In the genomic region with DNA sequence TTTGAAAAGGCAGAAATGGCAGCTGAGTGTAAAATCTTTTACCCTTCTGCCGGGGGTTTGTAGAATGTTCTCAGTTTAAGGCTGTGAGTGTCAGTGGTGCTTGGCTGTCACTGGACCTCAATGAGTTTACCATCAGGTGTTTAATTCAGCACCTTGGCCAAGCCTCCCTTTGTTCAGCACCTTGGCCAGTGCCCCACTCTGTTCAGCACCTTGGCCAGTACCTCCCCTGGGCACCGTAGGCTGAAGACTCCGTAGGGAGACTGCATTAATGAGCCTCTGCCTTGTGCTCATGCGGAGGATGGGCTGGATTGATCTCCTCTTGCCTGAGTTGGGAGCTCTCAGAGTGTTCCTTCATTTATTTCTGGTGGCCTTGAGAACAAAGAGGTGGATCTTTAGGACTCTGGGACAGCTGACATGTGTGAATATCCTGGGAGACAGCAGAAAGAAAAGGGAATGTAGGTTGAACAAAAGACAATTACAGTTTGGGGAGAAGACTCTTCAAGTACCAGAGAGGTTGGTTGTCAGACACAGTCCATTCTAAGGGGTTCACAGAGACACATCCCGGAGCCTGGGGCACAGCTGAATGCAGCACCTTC, we compare ENCODE assay signal across 9 cellular contexts. TPM values are rescaled to one million over a fixed set of nuclear protein-coding genes. Genes with fewer than 3 reads are reported as not detected.
DNase-seq lines count a peak whose midpoint lies in the region; ATAC-seq and TF ChIP-seq lines count a peak whose summit lies in the region.
"Had no signal": no experiment of that assay in that cellular context is flagged by ENCODE, and none has a peak within 500 bp of the region (broad histone marks: within the 10 kb centered on the region; RNA-seq: fewer than 3 reads in every experiment).

No MANE protein-coding gene starts in this region.

- no peak for ATAC-seq in central memory CD8-positive, alpha-beta T cell (replicated peaks; ENCODE audit: extremely low read depth, poor library complexity, severe bottlenecking)
- ATAC-seq in mucosa of descending colon: peak; percentile 77

- no peak overlapping the region for H3K27ac ChIP-seq in cardiac muscle cell

- intact Hi-C loops in cardiac septum (cut with DNase I): no loop called here
- intact Hi-C loops in mucosa of descending colon (cut with DNase I, micrococcal nuclease): no loop called here

- no peaks in the 10 kb centered on the region for H3K4me1 Mint-ChIP-seq in T-helper 2 cell treated with Interferon-gamma antibody and Interleukin-4, amounts not matched to agents 5 μg/mL and 100 μg/mL, for 36 hours (ENCODE audit: low read depth)
- H3K4me1 Mint-ChIP-seq in central memory CD8-positive, alpha-beta T cell: no peaks in the 10 kb centered on the region

- DNase-seq in cardiac muscle cell (ENCODE audit: low read depth in 1 of 2, low spot score in 1 of 2) (peak; percentile 64 to 81), cardiac septum (ENCODE audit: low spot score) (no peak), mucosa of descending colon (peak in 2 of 3 donors; percentile 68 to 70), NCI-H1092 treated with DMSO at 0.1 percent for 48 hours (lab: John Stamatoyannopoulos, UW) (no peak), NCI-H1417 treated with DMSO at 0.1 percent for 48 hours (lab: John Stamatoyannopoulos, UW) (no peak), inferior parietal cortex (ENCODE audit: extremely low spot score) (no peak)
- DNase-seq in T-helper 2 cell treated with Interferon-gamma antibody and Interleukin-4, amounts not matched to agents 5 μg/mL and 100 μg/mL, for 36 hours (ENCODE audit: low spot score): peak; percentile 38
- peak; percentile 25 to 40 for DNase-seq in central memory CD8-positive, alpha-beta T cell (ENCODE audit: low spot score in 2 of 2)

- H3K27ac Mint-ChIP-seq in T-helper 2 cell treated with Interferon-gamma antibody and Interleukin-4, amounts not matched to agents 5 μg/mL and 100 μg/mL, for 36 hours: no peak overlapping the region
- H3K27ac Mint-ChIP-seq in central memory CD8-positive, alpha-beta T cell (ENCODE audit: low read depth): no peak overlapping the region

- no peaks in the 10 kb centered on the region for H3K27me3 Mint-ChIP-seq in T-helper 2 cell treated with Interferon-gamma antibody and Interleukin-4, amounts not matched to agents 5 μg/mL and 100 μg/mL, for 36 hours (ENCODE audit: low read depth)
- H3K27me3 Mint-ChIP-seq in central memory CD8-positive, alpha-beta T cell: peaks cover 20% of the 10 kb centered on the region

- no peaks in the 10 kb centered on the region for H3K9me3 ChIP-seq in cardiac muscle cell (ENCODE audit: low read depth)
- H3K9me3 ChIP-seq in mucosa of descending colon: no peaks in the 10 kb centered on the region

- H3K36me3 ChIP-seq in cardiac muscle cell: no peaks in the 10 kb centered on the region
- no peaks in the 10 kb centered on the region for H3K36me3 ChIP-seq in mucosa of descending colon (ENCODE audit: low read depth)

- no peak overlapping the region for H3K4me3 ChIP-seq in cardiac muscle cell
- H3K4me3 ChIP-seq in mucosa of descending colon: no peak overlapping the region

- H3K9me3 Mint-ChIP-seq in T-helper 2 cell treated with Interferon-gamma antibody and Interleukin-4, amounts not matched to agents 5 μg/mL and 100 μg/mL, for 36 hours: no peaks in the 10 kb centered on the region
- H3K9me3 Mint-ChIP-seq in central memory CD8-positive, alpha-beta T cell: no peaks in the 10 kb centered on the region

- H3K4me1 ChIP-seq in cardiac muscle cell (ENCODE audit: low read depth) (no peaks in the 10 kb centered on the region), mucosa of descending colon (ENCODE audit: low read depth) (no peaks in the 10 kb centered on the region)

- TF ChIP-seq CTCF in cardiac muscle cell (IDR thresholded peaks at IDR 0.05; ENCODE audit: low read depth, low read length): no peak
- no peak for TF ChIP-seq CTCF in mucosa of descending colon (IDR thresholded peaks at IDR 0.05)

- H3K4me3 Mint-ChIP-seq in T-helper 2 cell treated with Interferon-gamma antibody and Interleukin-4, amounts not matched to agents 5 μg/mL and 100 μg/mL, for 36 hours: no peak overlapping the region
- H3K4me3 Mint-ChIP-seq in central memory CD8-positive, alpha-beta T cell: no peak overlapping the region

- no peaks in the 10 kb centered on the region for H3K27me3 ChIP-seq in cardiac muscle cell

- H3K36me3 Mint-ChIP-seq in T-helper 2 cell treated with Interferon-gamma antibody and Interleukin-4, amounts not matched to agents 5 μg/mL and 100 μg/mL, for 36 hours (ENCODE audit: low read depth): no peaks in the 10 kb centered on the region
- no peaks in the 10 kb centered on the region for H3K36me3 Mint-ChIP-seq in central memory CD8-positive, alpha-beta T cell (ENCODE audit: insufficient read depth)

RNA-seq across cellular contexts. Expression of a gene that starts 1.6 kb away (rescaled TPM):
- total RNA-seq in cardiac muscle cell (not detected in 2 replicates), cardiac septum (not detected), mucosa of descending colon (not detected)
- polyA plus RNA-seq in cardiac muscle cell: not detected in 2 replicates
- polyA plus RNA-seq: BJ had no signal

RNA-seq across cellular contexts. Expression of a gene that starts 32.6 kb away (rescaled TPM):
- 1.8 TPM in 1 of 2 replicates, not detected in the other for total RNA-seq in cardiac muscle cell
- 0.94 TPM in 1 of 2 replicates, not detected in the other for polyA plus RNA-seq in cardiac muscle cell
- total RNA-seq in cardiac septum: 0.43 TPM
- total RNA-seq in mucosa of descending colon: 1 to 10 TPM; 2.6 to 4.9 (median 4.7) TPM

RNA-seq across cellular contexts. Expression of a gene that starts 42.0 kb away (rescaled TPM):
- total RNA-seq in cardiac muscle cell (5.8 and 7.6 TPM in 2 replicates), cardiac septum (6.6 TPM), mucosa of descending colon (1 to 10 TPM; 5.0 to 7.4 (median 6.4) TPM)
- polyA plus RNA-seq in cardiac muscle cell: 11.4 and 17.4 TPM in 2 replicates

Comparison
In these comparisons a context has a peak if more than half of its experiments do, and no peak if none do; other contexts are left out.
1. DNase-seq: peak in cardiac muscle cell (2 of 2), T-helper 2 cell treated with Interferon-gamma antibody and Interleukin-4, amounts not matched to agents 5 μg/mL and 100 μg/mL, for 36 hours (single experiment), central memory CD8-positive, alpha-beta T cell (2 of 2) and mucosa of descending colon (2 of 3); none in cardiac septum (single experiment), NCI-H1092 treated with DMSO at 0.1 percent for 48 hours (single experiment), NCI-H1417 treated with DMSO at 0.1 percent for 48 hours (single experiment) and inferior parietal cortex (single experiment).